In genomic region chr15:101014921-101015841, GRCh38 we compare ENCODE assay signal across 8 cellular contexts.
A peak's percentile ranks its signal among the peaks of the same experiment; 100 is the strongest.
DNase-seq lines count a peak whose midpoint lies in the region; ATAC-seq, FAIRE-seq and TF ChIP-seq lines count a peak whose summit lies in the region.

No MANE protein-coding gene starts in this region.

- intact Hi-C loops in left colon (cut with DNase I, micrococcal nuclease), result loop anchor here (2.0 to 5.0 kb wide), 2 partner anchors 242 to 244 kb away; no protein-coding TSS in a partner anchor

- peak; percentile 68 for ATAC-seq in left colon

- FAIRE-seq in A204.1 (lab: Jason Lieb, UNC), result peak; percentile 72
- peak; percentile 95 for FAIRE-seq in GM12891 (lab: Jason Lieb, UNC)

- no peak for TF ChIP-seq POLR2A in GM12891 (IDR thresholded peaks at IDR 0.05; ENCODE audit: low read depth, low read length)

- DNase-seq in GM12891 (ENCODE audit: insufficient read length, low spot score) (peak; percentile 71), NCI-H128 (lab: John Stamatoyannopoulos, UW; ENCODE audit: unreplicated experiment) (peak; percentile 45), left colon (peak in 1 of 2 donors; percentile 80), cortex of kidney (lab: John Stamatoyannopoulos, UW) (no peak)
- DNase-seq in activated CD4-positive, alpha-beta T cell treated with anti-CD3 and anti-CD28 coated beads for 1 hour, result peak; percentile 54
- DNase-seq in central memory CD4-positive, alpha-beta T cell, result peak; percentile 32
- DNase-seq in stimulated activated CD4-positive, alpha-beta T cell treated with anti-CD3 and anti-CD28 coated beads, Interleukin-4, amount 100 ng/mL, for 1 hour, result peak; percentile 76

TF ChIP-seq in GM12891, 5 proteins besides CTCF, POLR2A, EP300 and RAD21:
- TF ChIP-seq TAF1 (IDR thresholded peaks at IDR 0.05; ENCODE audit: low read depth, low read length), result no peak
- no peak for TF ChIP-seq POU2F2 (IDR thresholded peaks at IDR 0.05; ENCODE audit: low read depth, low read length)
- no peak for TF ChIP-seq SPI1 (IDR thresholded peaks at IDR 0.05; ENCODE audit: low read depth, low read length)
- TF ChIP-seq POLR2AphosphoS5 (IDR thresholded peaks at IDR 0.05; ENCODE audit: low read depth, low read length), result no peak
- no peak for TF ChIP-seq PAX5 (IDR thresholded peaks at IDR 0.05; ENCODE audit: insufficient read depth, low read length, severe bottlenecking)
